In genomic region chr16:47035436-47035835, GRCh38 we compare ENCODE assay signal across 31 cellular contexts.
"Had no signal": no experiment of that assay in that cellular context is flagged by ENCODE, and none has a peak within 500 bp of the region (broad histone marks: within the 10 kb centered on the region; RNA-seq: fewer than 3 reads in every experiment).

No MANE protein-coding gene starts in this region.

- H3K27me3 Mint-ChIP-seq: central memory CD8-positive, alpha-beta T cell had no signal

- H3K27ac Mint-ChIP-seq: activated CD4-positive, alpha-beta memory T cell treated with anti-CD3 and anti-CD28 coated beads, Interleukin-2, amount 10 ng/mL, durations not matched to agents 7 days and 5 days; activated CD8-positive, alpha-beta memory T cell treated with anti-CD3 and anti-CD28 coated beads, Interleukin-2, amount 10 ng/mL, durations not matched to agents 7 days and 5 days; activated naive CD8-positive, alpha-beta T cell treated with anti-CD3 and anti-CD28 coated beads for 36 hours had no signal

- H3K36me3 Mint-ChIP-seq: activated CD8-positive, alpha-beta memory T cell treated with anti-CD3 and anti-CD28 coated beads, Interleukin-2, amount 10 ng/mL, durations not matched to agents 7 days and 5 days; activated naive CD8-positive, alpha-beta T cell treated with anti-CD3 and anti-CD28 coated beads for 36 hours had no signal

- FAIRE-seq: K562, RCC 7860 had no signal

- H3K4me1 Mint-ChIP-seq: central memory CD8-positive, alpha-beta T cell had no signal

- H3K9me3 Mint-ChIP-seq: activated CD4-positive, alpha-beta memory T cell treated with anti-CD3 and anti-CD28 coated beads, Interleukin-2, amount 10 ng/mL, durations not matched to agents 7 days and 5 days; activated naive CD8-positive, alpha-beta T cell treated with anti-CD3 and anti-CD28 coated beads for 36 hours; central memory CD8-positive, alpha-beta T cell had no signal

- ATAC-seq: activated CD8-positive, alpha-beta memory T cell treated with anti-CD3 and anti-CD28 coated beads, Interleukin-2, amount 10 ng/mL, durations not matched to agents 7 days and 5 days; K562; Right ventricle myocardium inferior had no signal

- H3K4me3 Mint-ChIP-seq: activated CD4-positive, alpha-beta memory T cell treated with anti-CD3 and anti-CD28 coated beads, Interleukin-2, amount 10 ng/mL, durations not matched to agents 7 days and 5 days; activated CD8-positive, alpha-beta memory T cell treated with anti-CD3 and anti-CD28 coated beads, Interleukin-2, amount 10 ng/mL, durations not matched to agents 7 days and 5 days; activated naive CD8-positive, alpha-beta T cell treated with anti-CD3 and anti-CD28 coated beads for 36 hours had no signal

- DNase-seq: activated CD4-positive, alpha-beta memory T cell treated with anti-CD3 and anti-CD28 coated beads, Interleukin-2, amount 10 ng/mL, durations not matched to agents 7 days and 5 days; activated CD4-positive, alpha-beta T cell treated with anti-CD3 and anti-CD28 coated beads for 1 hour; activated CD4-positive, alpha-beta T cell treated with anti-CD3 and anti-CD28 coated beads for 48 hours; activated CD4-positive, CD25-positive, alpha-beta regulatory T cell; activated CD8-positive, alpha-beta memory T cell treated with anti-CD3 and anti-CD28 coated beads for 24 hours; activated CD8-positive, alpha-beta memory T cell treated with anti-CD3 and anti-CD28 coated beads, Interleukin-2, amount 10 ng/mL, durations not matched to agents 7 days and 5 days; activated CD8-positive, alpha-beta memory T cell treated with anti-CD3 and anti-CD28 coated beads, Interleukin-2, amount 50 U/mL, for 48 hours; activated effector memory CD4-positive, alpha-beta T cell treated with anti-CD3 and anti-CD28 coated beads, Interleukin-2, amount 50 U/mL, for 16 hours; activated naive CD4-positive, alpha-beta T cell; activated naive CD4-positive, alpha-beta T cell treated with anti-CD3 and anti-CD28 coated beads, Interleukin-2, amount 50 U/mL, for 16 hours; activated naive CD8-positive, alpha-beta T cell treated with anti-CD3 and anti-CD28 coated beads for 36 hours; activated T-cell treated with anti-CD3 and anti-CD28 coated beads, Interleukin-2, amount 50 U/mL, for 48 hours; amniotic stem cell; aorta; brain microvascular endothelial cell; NCI-H1092 treated with DMSO at 0.1 percent for 48 hours; NCI-H146; NCI-H187; NCI-H2029 treated with DMSO at 0.1 percent for 48 hours; NCI-H510A; NCI-H526 treated with DMSO at 0.1 percent for 48 hours; NCI-H774; PC-9; SW 1271; T-helper 1 cell; T1000; WERI-Rb-1 had no signal
